ENCODE assay signal across 2 cellular contexts in the genomic region with DNA sequence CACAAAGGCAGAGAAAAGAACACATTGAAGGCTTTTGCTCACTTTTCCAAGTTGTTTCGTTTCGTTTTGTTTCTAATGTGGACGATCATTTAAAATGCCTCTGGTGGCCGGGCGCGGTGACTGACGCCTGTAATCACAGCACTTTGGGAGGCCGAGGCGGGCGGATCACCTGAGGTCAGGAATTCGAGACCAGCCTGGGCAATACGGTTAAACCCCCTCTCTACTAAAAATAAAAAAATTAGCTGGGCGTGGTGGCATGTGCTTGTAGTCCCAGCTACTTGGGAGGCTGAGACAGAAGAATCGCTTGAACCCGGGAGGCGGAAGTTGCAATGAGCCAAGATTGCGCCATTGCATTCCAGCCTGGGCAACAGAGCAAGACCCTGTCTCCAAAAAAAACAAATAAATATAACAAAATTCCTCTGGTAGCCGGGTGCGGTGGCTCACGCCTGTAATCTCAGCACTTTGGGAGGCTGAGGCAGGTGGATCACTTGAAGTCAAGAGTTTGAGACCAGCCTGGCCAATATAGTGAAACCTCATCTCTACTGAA.
TF ChIP-seq lines count a peak whose summit lies in the region.

No MANE protein-coding gene starts in this region.

TF ChIP-seq in A549, 52 proteins besides CTCF, POLR2A, EP300 and RAD21:
- TF ChIP-seq CEBPB (IDR thresholded peaks at IDR 0.05) = 0 out of 4 replicates have a peak, but pooled peaks of 1 of the 2 experiments have one; percentile 30

TF ChIP-seq in IMR-90, 13 proteins besides CTCF, POLR2A, EP300 and RAD21:
- peak; percentile 0; the same call in 1 of the 2 replicates for TF ChIP-seq CEBPB (IDR thresholded peaks at IDR 0.05; ENCODE audit: low read depth, low read length)
